33 cellular contexts compared by ENCODE assay signal in genomic region chr3:129961142-129961541, GRCh38. TPM values are rescaled to one million over a fixed set of nuclear protein-coding genes. Genes with fewer than 3 reads are reported as not detected.
DNase-seq lines count a peak whose midpoint lies in the region; ATAC-seq, FAIRE-seq and TF ChIP-seq lines count a peak whose summit lies in the region.
"Had no signal": no experiment of that assay in that cellular context is flagged by ENCODE, and none has a peak within 500 bp of the region (broad histone marks: within the 10 kb centered on the region; RNA-seq: fewer than 3 reads in every experiment).

No MANE protein-coding gene starts in this region.

- H3K4me3 ChIP-seq in foreskin fibroblast (ENCODE audit: low read depth in 1 of 2, low read length in 2 of 2), result no peak overlapping the region
- H3K4me3 ChIP-seq: adrenal gland, body of pancreas, dorsolateral prefrontal cortex, GM12878, lung, upper lobe of left lung had no signal

- no peak for TF ChIP-seq POLR2A in H54 (IDR thresholded peaks at IDR 0.05; ENCODE audit: low read depth, low read length)

- FAIRE-seq in H54 (lab: Jason Lieb, UNC), result no peak
- FAIRE-seq: GM12878 had no signal

- H3K4me1 Mint-ChIP-seq in T-cell, result no peaks in the 10 kb centered on the region
- H3K4me1 Mint-ChIP-seq: activated CD4-positive, alpha-beta T cell treated with anti-CD3 and anti-CD28 coated beads for 36 hours; activated naive CD4-positive, alpha-beta T cell treated with anti-CD3 and anti-CD28 coated beads, Interleukin-2, amount 10 ng/mL, durations not matched to agents 7 days and 5 days; central memory CD8-positive, alpha-beta T cell; H9; natural killer cell; stimulated activated effector memory CD8-positive, alpha-beta T cell treated with anti-CD3 and anti-CD28 coated beads, Interleukin-12 subunit alpha, Interleukin-12 subunit beta, amount 100 ng/mL, for 72 hours had no signal

- ATAC-seq in HG03460 (IDR thresholded peaks at IDR 0.05; ENCODE audit: unreplicated experiment) (no peak), T-cell (replicated peaks in 1 of 4) (no peak)
- ATAC-seq: activated CD4-positive, alpha-beta T cell treated with anti-CD3 and anti-CD28 coated beads for 36 hours; activated CD8-positive, alpha-beta T cell treated with anti-CD3 and anti-CD28 coated beads for 36 hours; body of pancreas; GM12878; natural killer cell; stimulated activated effector memory CD8-positive, alpha-beta T cell treated with anti-CD3 and anti-CD28 coated beads, Interleukin-12 subunit alpha, Interleukin-12 subunit beta, amount 100 ng/mL, for 72 hours had no signal

- H3K27me3 Mint-ChIP-seq in T-cell, result peaks cover 3 to 4% of the 10 kb centered on the region in 2 donors
- H3K27me3 Mint-ChIP-seq: activated CD4-positive, alpha-beta T cell treated with anti-CD3 and anti-CD28 coated beads for 36 hours; activated CD8-positive, alpha-beta T cell treated with anti-CD3 and anti-CD28 coated beads for 36 hours; CD4-positive, alpha-beta T cell; central memory CD8-positive, alpha-beta T cell had no signal

- no peak overlapping the region for H3K4me3 Mint-ChIP-seq in T-cell
- H3K4me3 Mint-ChIP-seq: activated CD4-positive, alpha-beta T cell treated with anti-CD3 and anti-CD28 coated beads for 36 hours; activated CD8-positive, alpha-beta T cell treated with anti-CD3 and anti-CD28 coated beads for 36 hours; activated naive CD4-positive, alpha-beta T cell treated with anti-CD3 and anti-CD28 coated beads, Interleukin-2, amount 10 ng/mL, durations not matched to agents 7 days and 5 days; CD4-positive, alpha-beta T cell; central memory CD8-positive, alpha-beta T cell; H9; natural killer cell; stimulated activated effector memory CD8-positive, alpha-beta T cell treated with anti-CD3 and anti-CD28 coated beads, Interleukin-12 subunit alpha, Interleukin-12 subunit beta, amount 100 ng/mL, for 72 hours had no signal

- TF ChIP-seq CTCF in foreskin fibroblast (IDR thresholded peaks at IDR 0.05; ENCODE audit: low read depth, low read length), result no peak

- POLR2A ChIA-PET in T-cell (lab: Charles Lee), result no interaction called here

- H3K36me3 Mint-ChIP-seq in T-cell, result no peaks in the 10 kb centered on the region
- H3K36me3 Mint-ChIP-seq: activated naive CD4-positive, alpha-beta T cell treated with anti-CD3 and anti-CD28 coated beads, Interleukin-2, amount 10 ng/mL, durations not matched to agents 7 days and 5 days; natural killer cell; stimulated activated effector memory CD8-positive, alpha-beta T cell treated with anti-CD3 and anti-CD28 coated beads, Interleukin-12 subunit alpha, Interleukin-12 subunit beta, amount 100 ng/mL, for 72 hours had no signal

- H3K27ac Mint-ChIP-seq in T-cell, result no peak overlapping the region
- H3K27ac Mint-ChIP-seq: activated CD4-positive, alpha-beta T cell treated with anti-CD3 and anti-CD28 coated beads for 36 hours; activated CD8-positive, alpha-beta T cell treated with anti-CD3 and anti-CD28 coated beads for 36 hours; activated naive CD4-positive, alpha-beta T cell treated with anti-CD3 and anti-CD28 coated beads, Interleukin-2, amount 10 ng/mL, durations not matched to agents 7 days and 5 days; CD4-positive, alpha-beta T cell; H9; natural killer cell; stimulated activated effector memory CD8-positive, alpha-beta T cell treated with anti-CD3 and anti-CD28 coated beads, Interleukin-12 subunit alpha, Interleukin-12 subunit beta, amount 100 ng/mL, for 72 hours had no signal

- CTCF ChIA-PET in T-cell (lab: Charles Lee), result no interaction called here

- peak; percentile 44 for DNase-seq in NCI-H82 (lab: John Stamatoyannopoulos, UW)
- DNase-seq in NCI-H82 treated with DMSO at 0.1 percent for 48 hours (lab: John Stamatoyannopoulos, UW; ENCODE audit: unreplicated experiment), result no peak
- DNase-seq in NOMO-1 (lab: John Stamatoyannopoulos, UW; ENCODE audit: unreplicated experiment in 2 of 2), result peak; percentile 15 to 47
- DNase-seq in foreskin fibroblast, result peak; percentile 7 to 14
- DNase-seq in T-helper 1 cell, result no peak
- DNase-seq in T-cell, result no peak
- no peak for DNase-seq in H54 (ENCODE audit: insufficient read length, low spot score)
- DNase-seq: activated CD4-positive, alpha-beta T cell treated with anti-CD3 and anti-CD28 coated beads for 36 hours; activated CD8-positive, alpha-beta memory T cell treated with anti-CD3 and anti-CD28 coated beads, Interleukin-2, amount 50 U/mL, for 48 hours; activated CD8-positive, alpha-beta T cell treated with anti-CD3 and anti-CD28 coated beads for 36 hours; activated naive CD4-positive, alpha-beta T cell treated with anti-CD3 and anti-CD28 coated beads, Interleukin-2, amount 10 ng/mL, durations not matched to agents 7 days and 5 days; adrenal gland; body of pancreas; CD4-positive, alpha-beta T cell; H9; hippocampal formation; Karpas-422; natural killer cell; NCI-H1092 treated with DMSO at 0.1 percent for 48 hours; NCI-H1694 treated with DMSO at 0.1 percent for 48 hours; NCI-H2171; NK-92 treated with Interleukin-12 subunit alpha and Interleukin-12 subunit beta, amount 100 ng/mL, for 24 hours; SHP77; stimulated activated CD4-positive, alpha-beta T cell treated with anti-CD3 and anti-CD28 coated beads, Interleukin-15, amount 100 ng/mL, for 24 hours; upper lobe of left lung had no signal

- H3K9me3 Mint-ChIP-seq in T-cell, result no peaks in the 10 kb centered on the region
- H3K9me3 Mint-ChIP-seq: activated CD8-positive, alpha-beta T cell treated with anti-CD3 and anti-CD28 coated beads for 36 hours; activated naive CD4-positive, alpha-beta T cell treated with anti-CD3 and anti-CD28 coated beads, Interleukin-2, amount 10 ng/mL, durations not matched to agents 7 days and 5 days; CD4-positive, alpha-beta T cell; central memory CD8-positive, alpha-beta T cell; H9; natural killer cell; stimulated activated effector memory CD8-positive, alpha-beta T cell treated with anti-CD3 and anti-CD28 coated beads, Interleukin-12 subunit alpha, Interleukin-12 subunit beta, amount 100 ng/mL, for 72 hours had no signal

RNA-seq across cellular contexts. Expression of gene TRH, which starts 13.4 kb away (rescaled TPM):
- not detected for total RNA-seq in T-cell
- total RNA-seq: A172; activated CD4-positive, alpha-beta T cell treated with anti-CD3 and anti-CD28 coated beads for 36 hours; activated CD8-positive, alpha-beta T cell treated with anti-CD3 and anti-CD28 coated beads for 36 hours; adrenal gland; body of pancreas; CD4-positive, alpha-beta T cell; GM12878; H9; natural killer cell; subcutaneous adipose tissue had no signal

Comparison
In these comparisons a context has a peak if more than half of its experiments do, and no peak if none do; other contexts are left out.
1. DNase-seq: peak in NCI-H82 (single experiment), NOMO-1 (2 of 2) and foreskin fibroblast (2 of 2); none in NCI-H82 treated with DMSO at 0.1 percent for 48 hours (single experiment), T-helper 1 cell (0 of 5), T-cell (0 of 34) and H54 (single experiment).